Comparison of ENCODE assay signal across 18 cellular contexts in the genomic region with DNA sequence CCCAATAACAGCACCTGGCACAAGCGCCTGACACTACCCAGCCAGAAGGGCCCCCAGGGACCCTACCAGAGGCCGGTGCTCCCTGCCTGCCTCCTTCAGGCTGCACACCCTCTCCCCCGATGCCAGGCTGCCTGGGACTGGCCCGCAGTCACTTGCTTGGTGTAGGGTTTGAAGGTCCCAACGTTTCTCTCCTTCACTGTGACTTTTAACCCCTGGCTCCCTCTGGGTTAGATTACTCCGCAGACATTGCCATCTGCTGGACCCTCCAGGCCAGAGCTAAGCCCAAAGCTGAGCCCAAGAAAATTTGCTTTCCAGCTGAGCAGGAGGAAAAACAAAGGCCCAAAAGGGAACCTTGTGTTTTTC. TPM values are rescaled to one million over a fixed set of nuclear protein-coding genes. Genes with fewer than 3 reads are reported as not detected.
DNase-seq lines count a peak whose midpoint lies in the region; ATAC-seq, FAIRE-seq and TF ChIP-seq lines count a peak whose summit lies in the region.
"Had no signal": no experiment of that assay in that cellular context is flagged by ENCODE, and none has a peak within 500 bp of the region (broad histone marks: within the 10 kb centered on the region; RNA-seq: fewer than 3 reads in every experiment).

No MANE protein-coding gene starts in this region.

- no peaks in the 10 kb centered on the region for H3K4me1 Mint-ChIP-seq in GM23338
- H3K4me1 Mint-ChIP-seq: CD4-positive, CD25-positive, alpha-beta regulatory T cell had no signal

- intact Hi-C loops in GM12878 (cut with micrococcal nuclease; ENCODE audit: unreplicated experiment): no loop called here
- intact Hi-C loops in mucosa of descending colon (cut with DNase I, micrococcal nuclease): loop anchor here (10.0 kb wide), 2 partner anchors 46 to 56 kb away; no protein-coding TSS in a partner anchor
- intact Hi-C loops in right cardiac atrium (cut with DNase I): loop anchor here in 1 of 4 donors (10.0 kb wide), 1 partner anchor 56 kb away; no protein-coding TSS in a partner anchor

- TF ChIP-seq RAD21 in GM12878 (IDR thresholded peaks at IDR 0.05; ENCODE audit: insufficient read depth, low read depth, low read length): peak; percentile 51

- H3K9me3 ChIP-seq in GM12878 (replicated peaks; ENCODE audit: control insufficient read depth, insufficient read depth, low read length) (no peaks in the 10 kb centered on the region), mucosa of descending colon (no peaks in the 10 kb centered on the region), right cardiac atrium (ENCODE audit: control insufficient read depth, low read length) (no peaks in the 10 kb centered on the region)

- no peak overlapping the region for H2AFZ ChIP-seq in GM23338
- H2AFZ ChIP-seq in GM12878 (ENCODE audit: control insufficient read depth, low read depth, low read length): no peak overlapping the region

- TF ChIP-seq POLR2A in GM12878 (IDR thresholded peaks at IDR 0.05; ENCODE audit: low read depth, low read length): no peak

- in situ Hi-C loops in GM12878 (cut with MboI): loop anchor here (10.0 kb wide), 1 partner anchor 56 kb away; no protein-coding TSS in a partner anchor

- H3K27me3 Mint-ChIP-seq in GM23338 (ENCODE audit: insufficient read depth, low read depth, poor library complexity): peaks cover 11% of the 10 kb centered on the region

- 22% methylated on average over 6 of the region's 6 CpGs for WGBS in GM12878 (ENCODE audit: insufficient coverage, insufficient replicate concordance, low lambda C conversion rate, missing lambda C conversion rate)
- WGBS in right cardiac atrium: 47% methylated on average over 6 of the region's 6 CpGs

- H3K4me3 ChIP-seq in GM23338 (no peak overlapping the region), GM12878 (no peak overlapping the region), mucosa of descending colon (no peak overlapping the region), right cardiac atrium (ENCODE audit: low read length) (no peak overlapping the region)

- H3K79me2 ChIP-seq in GM23338 (replicated peaks; ENCODE audit: insufficient read depth) (no peaks in the 10 kb centered on the region), GM12878 (ENCODE audit: control insufficient read depth, insufficient read depth, low read length) (no peaks in the 10 kb centered on the region)

- H3K4me1 ChIP-seq in GM23338 (ENCODE audit: insufficient read depth): no peaks in the 10 kb centered on the region
- H3K4me1 ChIP-seq in GM12878 (ENCODE audit: control insufficient read depth, insufficient read depth, low read length): no peaks in the 10 kb centered on the region
- H3K4me1 ChIP-seq in mucosa of descending colon (ENCODE audit: low read depth): peaks cover 44% of the 10 kb centered on the region
- H3K4me1 ChIP-seq in right cardiac atrium (ENCODE audit: control insufficient read depth, insufficient read depth, low read length): no peaks in the 10 kb centered on the region

- H3K9me2 ChIP-seq in GM23338 (ENCODE audit: insufficient read depth): no peaks in the 10 kb centered on the region

- SMC1A ChIA-PET in GM12878 (lab: Charles Lee; ENCODE audit: uncharacterized antibody, unreplicated experiment): interaction anchor here (0.7 to 15.0 kb wide), 9 partner anchors 14 to 57 kb away, joined by 3 to 155 read pairs (median 5); no protein-coding TSS in a partner anchor

- H3K4me3 Mint-ChIP-seq in GM23338: no peak overlapping the region
- H3K4me3 Mint-ChIP-seq: CD4-positive, CD25-positive, alpha-beta regulatory T cell had no signal

- H3K27ac ChIP-seq in GM23338 (ENCODE audit: low read depth): no peak overlapping the region
- no peak overlapping the region for H3K27ac ChIP-seq in GM12878 (ENCODE audit: control insufficient read depth, insufficient read depth)
- H3K27ac ChIP-seq in right cardiac atrium (ENCODE audit: low read length): no peak overlapping the region

- no peak overlapping the region for H3K27ac Mint-ChIP-seq in GM23338
- H3K27ac Mint-ChIP-seq: CD4-positive, CD25-positive, alpha-beta regulatory T cell had no signal

- H4K20me1 ChIP-seq in GM23338 (replicated peaks; ENCODE audit: insufficient read depth) (no peaks in the 10 kb centered on the region; the same call in 1 of the 2 replicates), GM12878 (ENCODE audit: control insufficient read depth, insufficient read depth) (no peaks in the 10 kb centered on the region)

- H3F3A ChIP-seq in GM23338 (replicated peaks; ENCODE audit: low read depth): no peaks in the 10 kb centered on the region

- no peak for TF ChIP-seq EP300 in GM12878 (IDR thresholded peaks at IDR 0.05; ENCODE audit: borderline replicate concordance in 1 of 2, control insufficient read depth in 1 of 2, low read depth in 2 of 2, low read length in 2 of 2)

- no peak overlapping the region for H3K4me2 ChIP-seq in GM23338
- no peak overlapping the region for H3K4me2 ChIP-seq in GM12878 (ENCODE audit: control insufficient read depth, insufficient read depth)

- H3K36me3 ChIP-seq in GM23338 (ENCODE audit: insufficient read depth) (no peaks in the 10 kb centered on the region), GM12878 (ENCODE audit: control insufficient read depth in 2 of 2, insufficient read depth in 2 of 2, low read length in 1 of 2) (no peaks in the 10 kb centered on the region), mucosa of descending colon (ENCODE audit: low read depth) (no peaks in the 10 kb centered on the region)

- POLR2A ChIA-PET in GM12878 (lab: Charles Lee): no interaction called here

- no peaks in the 10 kb centered on the region for H3K36me3 Mint-ChIP-seq in GM23338 (ENCODE audit: low read depth)
- H3K36me3 Mint-ChIP-seq: CD4-positive, CD25-positive, alpha-beta regulatory T cell had no signal

- DNase-seq in ELF-1 (ENCODE audit: low read depth, low spot score) (peak; percentile 44), GM23338 (ENCODE audit: low spot score) (peak; percentile 30), GM12878 (ENCODE audit: low read depth, low spot score) (no peak), mucosa of descending colon (no peak), NCI-H1930 (lab: John Stamatoyannopoulos, UW) (no peak), right cardiac atrium (no peak)
- DNase-seq: CD4-positive, CD25-positive, alpha-beta regulatory T cell; DMS79; KBM-7; NCI-H1092; NCI-H1694; NCI-H69; SIG-M5 had no signal

- no TSS peak for BruUV-seq in GM12878 (replicated peaks; lab: Mats Ljungman, UMichigan)

- FAIRE-seq in GM12878 (lab: Jason Lieb, UNC): no peak
- FAIRE-seq: G401.6, HTR-8/SVneo had no signal

- ATAC-seq in GM23338 (peak; percentile 61), GM12878 (peak; percentile 18), mucosa of descending colon (peak; percentile 14), HG02588 (IDR thresholded peaks at IDR 0.05; ENCODE audit: unreplicated experiment) (no peak), right cardiac atrium (no peak)

- no peaks in the 10 kb centered on the region for H3K9me3 Mint-ChIP-seq in GM23338

- H3K27me3 ChIP-seq in GM23338 (ENCODE audit: insufficient read depth) (peaks cover 2% of the 10 kb centered on the region; the same call in 1 of the 2 replicates), GM12878 (replicated peaks in 1 of 2; ENCODE audit: control insufficient read depth in 2 of 2, insufficient read depth in 2 of 2, low read length in 1 of 2) (no peaks in the 10 kb centered on the region; a peak in 3 of 4 replicates), right cardiac atrium (ENCODE audit: control insufficient read depth, insufficient read depth) (no peaks in the 10 kb centered on the region)

- no peak overlapping the region for H3K9ac ChIP-seq in GM12878 (ENCODE audit: control insufficient read depth, insufficient read depth, low read length)

- CTCF ChIA-PET in GM12878 (lab: Yijun Ruan, JAX): interaction anchor here (1.0 to 28.3 kb wide), 6 partner anchors 13 to 142 kb away, joined by 3 to 788 read pairs (median 3); partner anchors contain the start of genes GHITM and GPR15LG

- TF ChIP-seq CTCF in GM23338 (conservative IDR thresholded peaks at IDR 0.05; ENCODE audit: low read depth in 2 of 2) (peak; percentile 32 to 49; a peak in 3 of 4 replicates), GM12878 (IDR thresholded peaks at IDR 0.05 in 2 of 3, conservative IDR thresholded peaks at IDR 0.05 in 1 of 3; ENCODE audit: control insufficient read depth in 2 of 3, extremely low read depth in 1 of 3, insufficient read depth in 1 of 3, low read depth in 3 of 3, low read length in 3 of 3) (peak; percentile 3 to 28 (median 19); a peak in 3 of 6 replicates), mucosa of descending colon (IDR thresholded peaks at IDR 0.05) (no peak)

- RAD21 ChIA-PET in GM12878 (lab: Charles Lee; ENCODE audit: unreplicated experiment): interaction anchor here (0.6 to 3.6 kb wide), 7 partner anchors 28 to 62 kb away, joined by 3 to 74 read pairs (median 3); partner anchors contain the start of genes GHITM and GPR15LG

RNA-seq across cellular contexts. Expression of gene CDHR1, which starts 6.9 kb away (rescaled TPM):
- total RNA-seq in GM23338 (2014; rRNA removed; shearing (Covaris generic)): 6.6 and 6.7 TPM in 2 replicates
- 3.2 TPM in 2 replicates for polyA plus RNA-seq in GM23338 (2016; fragmentation: Nextera tagmentation; extraction: Ambion mirVana)
- total RNA-seq in GM12878 (2013; cell fraction: nucleolus; rRNA removed): 0.20 and 0.40 TPM in 2 replicates
- total RNA-seq in GM12878 (2014; rRNA removed): 0.17 and 0.27 TPM in 2 replicates
- total RNA-seq in GM12878 (2014; rRNA removed; fragmentation: Illumina TruSeq; extraction: Trizol): 0.22 and 0.23 TPM in 2 replicates
- 0.41 and 0.82 TPM in 2 replicates for total RNA-seq in GM12878 (2021)
- 0.46 TPM for polyA plus RNA-seq in GM12878 (2011; ENCODE audit: low read depth)
- 2.3 and 3.0 TPM in 2 replicates for polyA plus RNA-seq in GM12878 (2011; rRNA removed)
- 2.1 and 2.9 TPM in 2 replicates for polyA plus RNA-seq in GM12878 (2011; cell fraction: cytosol; rRNA removed)
- polyA plus RNA-seq in GM12878 (2011; cell fraction: nucleus; rRNA removed): 10.9 and 15.4 TPM in 2 replicates
- 0.42 and 0.81 TPM in 2 replicates for polyA plus RNA-seq in GM12878 (2012)
- 0.48 and 0.71 TPM in 2 replicates for polyA plus RNA-seq in GM12878 (2014; fragmentation: Illumina TruSeq; extraction: Trizol)
- under 1 TPM; 0.20 to 0.24 TPM for polyA plus RNA-seq in GM12878 (2014; fragmentation: Nextera tagmentation; extraction: Ambion mirVana)
- polyA plus RNA-seq in GM12878 (2014; rRNA removed): 0.52 and 0.58 TPM in 2 replicates
- under 1 TPM; 0.28 to 0.40 TPM for polyA plus RNA-seq in GM12878 (2016; fragmentation: Nextera tagmentation; extraction: Ambion mirVana)
- polyA minus RNA-seq in GM12878 (2011; rRNA and poly(A)+ RNA removed): 1.4 TPM in 2 replicates
- polyA minus RNA-seq in GM12878 (2011; cell fraction: cytosol; rRNA and poly(A)+ RNA removed): 0.62 and 1.5 TPM in 2 replicates
- 1.2 and 1.8 TPM in 2 replicates for polyA minus RNA-seq in GM12878 (2011; cell fraction: nucleus; rRNA and poly(A)+ RNA removed)
- total RNA-seq in mucosa of descending colon: 100 to 1,000 TPM in 2 of 3 donors, 10 to 100 TPM in 1; 39.6 to 169 (median 114) TPM
- total RNA-seq in right cardiac atrium: 1 to 10 TPM; 2.4 to 9.1 (median 5.3) TPM
- polyA plus RNA-seq in right cardiac atrium: 3.6 TPM
- total RNA-seq: M059J had no signal

RNA-seq across cellular contexts. Expression of gene LRIT2, which starts 24.1 kb away (rescaled TPM):
- total RNA-seq in GM23338 (2014; rRNA removed; shearing (Covaris generic)): not detected in 2 replicates
- polyA plus RNA-seq in GM23338 (2016; fragmentation: Nextera tagmentation; extraction: Ambion mirVana): not detected in 2 replicates
- total RNA-seq in GM12878 (2013; cell fraction: nucleolus; rRNA removed): not detected in 2 replicates
- total RNA-seq in GM12878 (2014; rRNA removed): not detected in 2 replicates
- not detected in 2 replicates for total RNA-seq in GM12878 (2014; rRNA removed; fragmentation: Illumina TruSeq; extraction: Trizol)
- not detected in 2 replicates for total RNA-seq in GM12878 (2021)
- not detected for polyA plus RNA-seq in GM12878 (2011; ENCODE audit: low read depth)
- not detected in 2 replicates for polyA plus RNA-seq in GM12878 (2011; rRNA removed)
- not detected in 2 replicates for polyA plus RNA-seq in GM12878 (2011; cell fraction: cytosol; rRNA removed)
- not detected in 2 replicates for polyA plus RNA-seq in GM12878 (2011; cell fraction: nucleus; rRNA removed)
- not detected in 2 replicates for polyA plus RNA-seq in GM12878 (2012)
- not detected in 2 replicates for polyA plus RNA-seq in GM12878 (2014; fragmentation: Illumina TruSeq; extraction: Trizol)
- polyA plus RNA-seq in GM12878 (2014; fragmentation: Nextera tagmentation; extraction: Ambion mirVana): not detected
- not detected in 2 replicates for polyA plus RNA-seq in GM12878 (2014; rRNA removed)
- polyA plus RNA-seq in GM12878 (2016; fragmentation: Nextera tagmentation; extraction: Ambion mirVana): not detected
- not detected in 2 replicates for polyA minus RNA-seq in GM12878 (2011; rRNA and poly(A)+ RNA removed)
- not detected in 2 replicates for polyA minus RNA-seq in GM12878 (2011; cell fraction: cytosol; rRNA and poly(A)+ RNA removed)
- polyA minus RNA-seq in GM12878 (2011; cell fraction: nucleus; rRNA and poly(A)+ RNA removed): not detected in 2 replicates
- total RNA-seq in mucosa of descending colon: not detected
- not detected for total RNA-seq in right cardiac atrium
- polyA plus RNA-seq in right cardiac atrium: not detected
- total RNA-seq: CD4-positive, CD25-positive, alpha-beta regulatory T cell; H4; M059J had no signal
- polyA plus RNA-seq: CD4-positive, CD25-positive, alpha-beta regulatory T cell had no signal

RNA-seq across cellular contexts. Expression of gene GPR15LG, which starts 27.6 kb away (rescaled TPM):
- total RNA-seq in GM23338 (2014; rRNA removed; shearing (Covaris generic)): not detected in 2 replicates
- polyA plus RNA-seq in GM23338 (2016; fragmentation: Nextera tagmentation; extraction: Ambion mirVana) (not detected in 2 replicates), GM12878 (2011; rRNA removed) (5.9 and 12.2 TPM in 2 replicates), GM12878 (2014; fragmentation: Illumina TruSeq; extraction: Trizol) (0.73 and 1.7 TPM in 2 replicates), GM12878 (2014; fragmentation: Nextera tagmentation; extraction: Ambion mirVana) (1 to 10 TPM; 1.2 TPM), GM12878 (2014; rRNA removed) (0.80 and 1.5 TPM in 2 replicates), GM12878 (2016; fragmentation: Nextera tagmentation; extraction: Ambion mirVana) (1 to 10 TPM; 4.2 to 5.0 TPM), right cardiac atrium (not detected)
- not detected in 2 replicates for total RNA-seq in GM12878 (2013; cell fraction: nucleolus; rRNA removed)
- total RNA-seq in GM12878 (2014; rRNA removed) (1.2 and 2.0 TPM in 2 replicates), GM12878 (2014; rRNA removed; fragmentation: Illumina TruSeq; extraction: Trizol) (1.1 and 1.4 TPM in 2 replicates), GM12878 (2021) (1.3 and 1.5 TPM in 2 replicates), mucosa of descending colon (100 to 1,000 TPM; 231 to 725 (median 467) TPM), right cardiac atrium (not detected)
- polyA plus RNA-seq in GM12878 (2011; ENCODE audit: low read depth): 0.96 TPM
- 13.3 and 14.9 TPM in 2 replicates for polyA plus RNA-seq in GM12878 (2011; cell fraction: cytosol; rRNA removed)
- polyA plus RNA-seq in GM12878 (2011; cell fraction: nucleus; rRNA removed): 4.2 and 5.7 TPM in 2 replicates
- polyA plus RNA-seq in GM12878 (2012): 0.58 and 0.80 TPM in 2 replicates
- polyA minus RNA-seq in GM12878 (2011; rRNA and poly(A)+ RNA removed): 4.2 and 10.5 TPM in 2 replicates
- 2.9 and 5.5 TPM in 2 replicates for polyA minus RNA-seq in GM12878 (2011; cell fraction: cytosol; rRNA and poly(A)+ RNA removed)
- 2.2 and 3.6 TPM in 2 replicates for polyA minus RNA-seq in GM12878 (2011; cell fraction: nucleus; rRNA and poly(A)+ RNA removed)
- total RNA-seq: CD4-positive, CD25-positive, alpha-beta regulatory T cell; H4; M059J had no signal
- polyA plus RNA-seq: CD4-positive, CD25-positive, alpha-beta regulatory T cell had no signal

RNA-seq across cellular contexts. Expression of gene LRIT1, which starts 40.1 kb away (rescaled TPM):
- total RNA-seq in GM23338 (2014; rRNA removed; shearing (Covaris generic)): 0.07 TPM in 1 of 2 replicates, not detected in the other
- polyA plus RNA-seq in GM23338 (2016; fragmentation: Nextera tagmentation; extraction: Ambion mirVana) (not detected in 2 replicates), GM12878 (2011; rRNA removed) (not detected in 2 replicates), GM12878 (2014; fragmentation: Illumina TruSeq; extraction: Trizol) (not detected in 2 replicates), GM12878 (2014; fragmentation: Nextera tagmentation; extraction: Ambion mirVana) (not detected), GM12878 (2014; rRNA removed) (not detected in 2 replicates), GM12878 (2016; fragmentation: Nextera tagmentation; extraction: Ambion mirVana) (not detected), right cardiac atrium (not detected)
- total RNA-seq in GM12878 (2013; cell fraction: nucleolus; rRNA removed): not detected in 2 replicates
- total RNA-seq in GM12878 (2014; rRNA removed) (not detected in 2 replicates), GM12878 (2014; rRNA removed; fragmentation: Illumina TruSeq; extraction: Trizol) (not detected in 2 replicates), GM12878 (2021) (not detected in 2 replicates), mucosa of descending colon (not detected), right cardiac atrium (under 1 TPM in 1 of 4 donors, not detected in 3; 0.09 TPM)
- polyA plus RNA-seq in GM12878 (2011; ENCODE audit: low read depth): not detected
- not detected in 2 replicates for polyA plus RNA-seq in GM12878 (2011; cell fraction: cytosol; rRNA removed)
- not detected in 2 replicates for polyA plus RNA-seq in GM12878 (2011; cell fraction: nucleus; rRNA removed)
- polyA plus RNA-seq in GM12878 (2012): not detected in 2 replicates
- not detected in 2 replicates for polyA minus RNA-seq in GM12878 (2011; rRNA and poly(A)+ RNA removed)
- not detected in 2 replicates for polyA minus RNA-seq in GM12878 (2011; cell fraction: cytosol; rRNA and poly(A)+ RNA removed)
- not detected in 2 replicates for polyA minus RNA-seq in GM12878 (2011; cell fraction: nucleus; rRNA and poly(A)+ RNA removed)
- total RNA-seq: CD4-positive, CD25-positive, alpha-beta regulatory T cell; H4; M059J had no signal
- polyA plus RNA-seq: CD4-positive, CD25-positive, alpha-beta regulatory T cell had no signal

RNA-seq across cellular contexts. Expression of gene RGR, which starts 43.6 kb away (rescaled TPM):
- not detected in 2 replicates for total RNA-seq in GM23338 (2014; rRNA removed; shearing (Covaris generic))
- not detected in 2 replicates for polyA plus RNA-seq in GM23338 (2016; fragmentation: Nextera tagmentation; extraction: Ambion mirVana)
- not detected in 2 replicates for total RNA-seq in GM12878 (2013; cell fraction: nucleolus; rRNA removed)
- total RNA-seq in GM12878 (2014; rRNA removed): not detected in 2 replicates
- not detected in 2 replicates for total RNA-seq in GM12878 (2014; rRNA removed; fragmentation: Illumina TruSeq; extraction: Trizol)
- total RNA-seq in GM12878 (2021): not detected in 2 replicates
- not detected for polyA plus RNA-seq in GM12878 (2011; ENCODE audit: low read depth)
- not detected in 2 replicates for polyA plus RNA-seq in GM12878 (2011; rRNA removed)
- polyA plus RNA-seq in GM12878 (2011; cell fraction: cytosol; rRNA removed): not detected in 2 replicates
- not detected in 2 replicates for polyA plus RNA-seq in GM12878 (2011; cell fraction: nucleus; rRNA removed)
- not detected in 2 replicates for polyA plus RNA-seq in GM12878 (2012)
- polyA plus RNA-seq in GM12878 (2014; fragmentation: Illumina TruSeq; extraction: Trizol): not detected in 2 replicates
- not detected for polyA plus RNA-seq in GM12878 (2014; fragmentation: Nextera tagmentation; extraction: Ambion mirVana)
- polyA plus RNA-seq in GM12878 (2014; rRNA removed): not detected in 2 replicates
- polyA plus RNA-seq in GM12878 (2016; fragmentation: Nextera tagmentation; extraction: Ambion mirVana): not detected
- polyA minus RNA-seq in GM12878 (2011; rRNA and poly(A)+ RNA removed): not detected in 2 replicates
- not detected in 2 replicates for polyA minus RNA-seq in GM12878 (2011; cell fraction: cytosol; rRNA and poly(A)+ RNA removed)
- not detected in 2 replicates for polyA minus RNA-seq in GM12878 (2011; cell fraction: nucleus; rRNA and poly(A)+ RNA removed)
- total RNA-seq in mucosa of descending colon: not detected
- total RNA-seq in right cardiac atrium: under 1 TPM in 3 of 4 donors, not detected in 1; 0.36 to 0.79 (median 0.49) TPM
- 2.2 TPM for polyA plus RNA-seq in right cardiac atrium
- total RNA-seq: CD4-positive, CD25-positive, alpha-beta regulatory T cell; H4; M059J had no signal
- polyA plus RNA-seq: CD4-positive, CD25-positive, alpha-beta regulatory T cell had no signal

Comparison
In these comparisons a context has a peak if more than half of its experiments do, and no peak if none do; other contexts are left out.
1. DNase-seq: peak in ELF-1 (single experiment) and GM23338 (single experiment); none in GM12878 (single experiment), mucosa of descending colon (0 of 3), NCI-H1930 (0 of 2) and right cardiac atrium (0 of 3).
2. ATAC-seq: peak in GM23338 (single experiment), GM12878 (single experiment) and mucosa of descending colon (single experiment); none in HG02588 (single experiment) and right cardiac atrium (0 of 2).
3. RNA of gene GPR15LG, which starts 27.6 kb away (total RNA-seq): 231 to 725 TPM in mucosa of descending colon; 1.1 to 2.0 TPM in GM12878, not detected in GM23338 and not detected in right cardiac atrium; every median in the first group is over 10 times any median in the second.